13 cellular contexts compared by ENCODE assay signal in the genomic region with DNA sequence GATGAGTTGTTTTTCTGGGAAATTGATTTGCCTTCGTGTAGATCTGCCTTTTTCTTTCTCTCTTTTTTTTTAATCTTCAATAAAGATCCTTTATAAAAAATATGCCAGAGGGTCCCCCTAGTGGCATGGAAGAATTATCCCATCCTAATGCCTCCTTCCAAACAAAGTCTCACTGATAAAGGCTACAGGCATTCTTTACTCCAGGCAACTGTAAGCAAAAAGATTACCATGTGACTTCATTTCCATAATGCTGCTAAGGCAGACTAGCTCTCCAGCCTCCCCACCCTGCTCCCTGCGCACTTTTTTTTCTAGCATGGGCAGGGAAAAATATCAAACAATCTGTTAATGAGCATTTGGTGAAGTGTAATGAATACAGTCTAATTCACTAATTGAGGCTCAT.
DNase-seq lines count a peak whose midpoint lies in the region; ATAC-seq, FAIRE-seq and TF ChIP-seq lines count a peak whose summit lies in the region.
"Had no signal": no experiment of that assay in that cellular context is flagged by ENCODE, and none has a peak within 500 bp of the region (broad histone marks: within the 10 kb centered on the region; RNA-seq: fewer than 3 reads in every experiment).

No MANE protein-coding gene starts in this region.

- no peak overlapping the region for H2AFZ ChIP-seq in GM12878 (ENCODE audit: control insufficient read depth, low read depth, low read length)

- DNase-seq in DMS 273 (lab: John Stamatoyannopoulos, UW; ENCODE audit: unreplicated experiment) (peak; percentile 53), NAMALWA (ENCODE audit: low spot score) (peak; percentile 13), GM12878 (ENCODE audit: low read depth, low spot score) (no peak), midbrain (lab: John Stamatoyannopoulos, UW) (peak; percentile 6), cerebellum (ENCODE audit: low spot score) (no peak), NK-92 (lab: John Stamatoyannopoulos, UW; ENCODE audit: unreplicated experiment) (no peak)
- DNase-seq in activated naive CD4-positive, alpha-beta T cell treated with Interleukin-2 at 50 U/mL for 16 hours = no peak
- DNase-seq: activated gamma-delta T cell; heart right ventricle; stimulated activated CD4-positive, alpha-beta T cell treated with anti-CD3 and anti-CD28 coated beads, Interleukin-15, amount 100 ng/mL, for 24 hours; stimulated activated naive B cell treated with anti-CD40 and anti-IgM and Interleukin-4, amounts not matched to agents 10 μg/mL and 1 μg/mL and 100 μg/mL, for 72 hours had no signal

- BruUV-seq in GM12878 (replicated peaks; lab: Mats Ljungman, UMichigan) = no TSS peak

- TF ChIP-seq POLR2A in GM12878 (IDR thresholded peaks at IDR 0.05; ENCODE audit: low read depth, low read length) = no peak

- CTCF ChIA-PET in GM12878 (lab: Yijun Ruan, JAX) = no interaction called here

- TF ChIP-seq EP300 in GM12878 (IDR thresholded peaks at IDR 0.05; ENCODE audit: borderline replicate concordance in 1 of 2, control insufficient read depth in 1 of 2, low read depth in 2 of 2, low read length in 2 of 2) = no peak

- RAD21 ChIA-PET in GM12878 (lab: Charles Lee; ENCODE audit: unreplicated experiment) = no interaction called here

- ATAC-seq in GM12878 (no peak), HG02642 (IDR thresholded peaks at IDR 0.05; ENCODE audit: poor library complexity, unreplicated experiment) (no peak)
- ATAC-seq: heart right ventricle; stimulated activated naive B cell treated with anti-CD40 and anti-IgM and Interleukin-4, amounts not matched to agents 10 μg/mL and 1 μg/mL and 100 μg/mL, for 72 hours had no signal

- H3K79me2 ChIP-seq in GM12878 (ENCODE audit: control insufficient read depth, insufficient read depth, low read length) = no peaks in the 10 kb centered on the region

- POLR2A ChIA-PET in GM12878 (lab: Charles Lee) = no interaction called here

- FAIRE-seq in GM12878 (lab: Jason Lieb, UNC) = no peak

- TF ChIP-seq RAD21 in GM12878 (IDR thresholded peaks at IDR 0.05; ENCODE audit: insufficient read depth, low read depth, low read length) = no peak

- no peak overlapping the region for H3K27ac ChIP-seq in GM12878 (ENCODE audit: control insufficient read depth, insufficient read depth)
- H3K27ac ChIP-seq: heart right ventricle, VCaP had no signal

- no peaks in the 10 kb centered on the region for H4K20me1 ChIP-seq in GM12878 (ENCODE audit: control insufficient read depth, insufficient read depth)

- H3K4me1 ChIP-seq in GM12878 (ENCODE audit: control insufficient read depth, insufficient read depth, low read length) = no peaks in the 10 kb centered on the region
- H3K4me1 ChIP-seq: heart right ventricle had no signal

- no peaks in the 10 kb centered on the region for H3K9me3 ChIP-seq in GM12878 (replicated peaks; ENCODE audit: control insufficient read depth, insufficient read depth, low read length)
- H3K9me3 ChIP-seq: heart right ventricle had no signal

- H3K36me3 ChIP-seq in GM12878 (ENCODE audit: control insufficient read depth in 2 of 2, insufficient read depth in 2 of 2, low read length in 1 of 2) = no peaks in the 10 kb centered on the region
- H3K36me3 ChIP-seq: heart right ventricle had no signal

- SMC1A ChIA-PET in GM12878 (lab: Charles Lee; ENCODE audit: uncharacterized antibody, unreplicated experiment) = interaction anchor here (0.6 kb wide), 1 partner anchor 382 kb away, joined by 3 read pairs; no protein-coding TSS in a partner anchor

- intact Hi-C loops in GM12878 (cut with micrococcal nuclease; ENCODE audit: unreplicated experiment) = no loop called here

- TF ChIP-seq CTCF in GM12878 (IDR thresholded peaks at IDR 0.05 in 2 of 3, conservative IDR thresholded peaks at IDR 0.05 in 1 of 3; ENCODE audit: control insufficient read depth in 2 of 3, extremely low read depth in 1 of 3, insufficient read depth in 1 of 3, low read depth in 3 of 3, low read length in 3 of 3) = peak in 2 of 3 experiments; percentile 5 to 22; a peak in 1 of 6 replicates

- no peaks in the 10 kb centered on the region for H3K27me3 ChIP-seq in GM12878 (replicated peaks in 1 of 2; ENCODE audit: control insufficient read depth in 2 of 2, insufficient read depth in 2 of 2, low read length in 1 of 2)
- H3K27me3 ChIP-seq: heart right ventricle had no signal

- WGBS in GM12878 (ENCODE audit: insufficient coverage, insufficient replicate concordance, low lambda C conversion rate, missing lambda C conversion rate) = 39% methylated on average over 2 of the region's 2 CpGs

- H3K9ac ChIP-seq in GM12878 (ENCODE audit: control insufficient read depth, insufficient read depth, low read length) = no peak overlapping the region

- H3K4me2 ChIP-seq in GM12878 (ENCODE audit: control insufficient read depth, insufficient read depth) = no peak overlapping the region

- H3K4me3 ChIP-seq in GM12878 = no peak overlapping the region
- H3K4me3 ChIP-seq: heart right ventricle had no signal

- in situ Hi-C loops in GM12878 (cut with MboI) = no loop called here

TF ChIP-seq in GM12878, 131 proteins besides CTCF, POLR2A, EP300 and RAD21 (continues in another document):
- TF ChIP-seq CHD1 (IDR thresholded peaks at IDR 0.05; ENCODE audit: low read depth, low read length) (no peak), SUZ12 (IDR thresholded peaks at IDR 0.05; ENCODE audit: unreplicated experiment) (no peak), NFYA (IDR thresholded peaks at IDR 0.05; ENCODE audit: borderline replicate concordance, low read depth, low read length) (no peak), HDAC2 (IDR thresholded peaks at IDR 0.05) (no peak), SREBF1 (IDR thresholded peaks at IDR 0.05; ENCODE audit: low read length) (no peak), ZNF274 (IDR thresholded peaks at IDR 0.05; ENCODE audit: insufficient read depth, insufficient read length) (no peak)
- TF ChIP-seq, protein P1, sequence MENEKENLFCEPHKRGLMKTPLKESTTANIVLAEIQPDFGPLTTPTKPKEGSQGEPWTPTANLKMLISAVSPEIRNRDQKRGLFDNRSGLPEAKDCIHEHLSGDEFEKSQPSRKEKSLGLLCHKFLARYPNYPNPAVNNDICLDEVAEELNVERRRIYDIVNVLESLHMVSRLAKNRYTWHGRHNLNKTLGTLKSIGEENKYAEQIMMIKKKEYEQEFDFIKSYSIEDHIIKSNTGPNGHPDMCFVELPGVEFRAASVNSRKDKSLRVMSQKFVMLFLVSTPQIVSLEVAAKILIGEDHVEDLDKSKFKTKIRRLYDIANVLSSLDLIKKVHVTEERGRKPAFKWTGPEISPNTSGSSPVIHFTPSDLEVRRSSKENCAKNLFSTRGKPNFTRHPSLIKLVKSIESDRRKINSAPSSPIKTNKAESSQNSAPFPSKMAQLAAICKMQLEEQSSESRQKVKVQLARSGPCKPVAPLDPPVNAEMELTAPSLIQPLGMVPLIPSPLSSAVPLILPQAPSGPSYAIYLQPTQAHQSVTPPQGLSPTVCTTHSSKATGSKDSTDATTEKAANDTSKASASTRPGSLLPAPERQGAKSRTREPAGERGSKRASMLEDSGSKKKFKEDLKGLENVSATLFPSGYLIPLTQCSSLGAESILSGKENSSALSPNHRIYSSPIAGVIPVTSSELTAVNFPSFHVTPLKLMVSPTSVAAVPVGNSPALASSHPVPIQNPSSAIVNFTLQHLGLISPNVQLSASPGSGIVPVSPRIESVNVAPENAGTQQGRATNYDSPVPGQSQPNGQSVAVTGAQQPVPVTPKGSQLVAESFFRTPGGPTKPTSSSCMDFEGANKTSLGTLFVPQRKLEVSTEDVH (IDR thresholded peaks at IDR 0.05; ENCODE audit: low read depth, partially characterized antibody) = no peak
- TF ChIP-seq, protein P2, sequence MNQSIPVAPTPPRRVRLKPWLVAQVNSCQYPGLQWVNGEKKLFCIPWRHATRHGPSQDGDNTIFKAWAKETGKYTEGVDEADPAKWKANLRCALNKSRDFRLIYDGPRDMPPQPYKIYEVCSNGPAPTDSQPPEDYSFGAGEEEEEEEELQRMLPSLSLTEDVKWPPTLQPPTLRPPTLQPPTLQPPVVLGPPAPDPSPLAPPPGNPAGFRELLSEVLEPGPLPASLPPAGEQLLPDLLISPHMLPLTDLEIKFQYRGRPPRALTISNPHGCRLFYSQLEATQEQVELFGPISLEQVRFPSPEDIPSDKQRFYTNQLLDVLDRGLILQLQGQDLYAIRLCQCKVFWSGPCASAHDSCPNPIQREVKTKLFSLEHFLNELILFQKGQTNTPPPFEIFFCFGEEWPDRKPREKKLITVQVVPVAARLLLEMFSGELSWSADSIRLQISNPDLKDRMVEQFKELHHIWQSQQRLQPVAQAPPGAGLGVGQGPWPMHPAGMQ (IDR thresholded peaks at IDR 0.05; ENCODE audit: borderline replicate concordance) = no peak
- TF ChIP-seq, protein P3, sequence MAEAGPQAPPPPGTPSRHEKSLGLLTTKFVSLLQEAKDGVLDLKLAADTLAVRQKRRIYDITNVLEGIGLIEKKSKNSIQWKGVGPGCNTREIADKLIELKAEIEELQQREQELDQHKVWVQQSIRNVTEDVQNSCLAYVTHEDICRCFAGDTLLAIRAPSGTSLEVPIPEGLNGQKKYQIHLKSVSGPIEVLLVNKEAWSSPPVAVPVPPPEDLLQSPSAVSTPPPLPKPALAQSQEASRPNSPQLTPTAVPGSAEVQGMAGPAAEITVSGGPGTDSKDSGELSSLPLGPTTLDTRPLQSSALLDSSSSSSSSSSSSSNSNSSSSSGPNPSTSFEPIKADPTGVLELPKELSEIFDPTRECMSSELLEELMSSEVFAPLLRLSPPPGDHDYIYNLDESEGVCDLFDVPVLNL (IDR thresholded peaks at IDR 0.05; ENCODE audit: low read depth, low read length) = no peak

Comparison
In these comparisons a context has a peak if more than half of its experiments do, and no peak if none do; other contexts are left out.
1. DNase-seq: peak in DMS 273 (single experiment), NAMALWA (single experiment) and midbrain (single experiment); none in GM12878 (single experiment), cerebellum (single experiment), NK-92 (single experiment) and activated naive CD4-positive, alpha-beta T cell treated with Interleukin-2 at 50 U/mL for 16 hours (single experiment).